1 cellular context compared by ENCODE assay signal in genomic region chr13:114314074-114314912, GRCh38.
A peak's percentile ranks its signal among the peaks of the same experiment; 100 is the strongest.
TF ChIP-seq lines count a peak whose summit lies in the region.

CHAMP1 (plus strand) TSS chr13:114314503; CDS start chr13:114323843, 9,340 bp downstream.

TF ChIP-seq in HepG2, 621 proteins besides CTCF, POLR2A, EP300 and RAD21 (continued from another document):
- TF ChIP-seq MLX (CRISPR knock-in tag; IDR thresholded peaks at IDR 0.05) = peak; percentile 53; the same call in 1 of the 2 replicates
- no peak for TF ChIP-seq NFE2 (CRISPR knock-in tag; IDR thresholded peaks at IDR 0.05)
- no peak for TF ChIP-seq THAP7 (CRISPR knock-in tag; IDR thresholded peaks at IDR 0.05)
- peak; percentile 94 for TF ChIP-seq ZXDC (CRISPR knock-in tag; IDR thresholded peaks at IDR 0.05)
- peak; percentile 76; the same call in 1 of the 2 replicates for TF ChIP-seq BRCA1 (CRISPR knock-in tag; IDR thresholded peaks at IDR 0.05)
- TF ChIP-seq TARDBP (CRISPR knock-in tag; IDR thresholded peaks at IDR 0.05) = peak; percentile 71; the same call in 1 of the 2 replicates
- peak; percentile 48 for TF ChIP-seq KAT8 (CRISPR knock-in tag; IDR thresholded peaks at IDR 0.05)
- TF ChIP-seq KDM5A (IDR thresholded peaks at IDR 0.05; ENCODE audit: borderline replicate concordance, low read length) = peak; percentile 59; the same call in 1 of the 2 replicates
- TF ChIP-seq YEATS2 (CRISPR knock-in tag; IDR thresholded peaks at IDR 0.05; ENCODE audit: borderline replicate concordance) = peak; percentile 38; the same call in 1 of the 2 replicates
- peak; percentile 90; the same call in 1 of the 2 replicates for TF ChIP-seq ZNF329 (CRISPR knock-in tag; IDR thresholded peaks at IDR 0.05; ENCODE audit: low read depth)
- peak; percentile 64; the same call in 1 of the 2 replicates for TF ChIP-seq TERF1 (CRISPR knock-in tag; IDR thresholded peaks at IDR 0.05)
- TF ChIP-seq ZC3H4 (CRISPR knock-in tag; IDR thresholded peaks at IDR 0.05; ENCODE audit: borderline replicate concordance) = no peak
- peak; percentile 89 for TF ChIP-seq ZNF142 (CRISPR knock-in tag; IDR thresholded peaks at IDR 0.05)
- TF ChIP-seq ZNF569 (CRISPR knock-in tag; IDR thresholded peaks at IDR 0.05; ENCODE audit: borderline replicate concordance) = no peak
- no peak for TF ChIP-seq TRIM22 (IDR thresholded peaks at IDR 0.05)
- TF ChIP-seq CREBL2 (CRISPR knock-in tag; IDR thresholded peaks at IDR 0.05; ENCODE audit: borderline replicate concordance) = no peak
